ENCODE assay signal across 8 cellular contexts in genomic region chr11:129331871-129332274, GRCh38. TPM values are rescaled to one million over a fixed set of nuclear protein-coding genes. Genes with fewer than 3 reads are reported as not detected.
DNase-seq lines count a peak whose midpoint lies in the region; ATAC-seq and TF ChIP-seq lines count a peak whose summit lies in the region.

No MANE protein-coding gene starts in this region.

- H3K9me3 ChIP-seq in lung (ENCODE audit: control insufficient read depth in 2 of 2, insufficient read depth in 1 of 2, low read length in 1 of 2), result no peaks in the 10 kb centered on the region

- H3K4me3 ChIP-seq in AG10803 (ENCODE audit: low read length), result no peak overlapping the region
- no peak overlapping the region for H3K4me3 ChIP-seq in lung

- peak; percentile 82 for ATAC-seq in GM19043 (IDR thresholded peaks at IDR 0.05; ENCODE audit: low read depth, unreplicated experiment)
- peak; percentile 88 for ATAC-seq in HG03432 (IDR thresholded peaks at IDR 0.05; ENCODE audit: unreplicated experiment)
- peak; percentile 96 for ATAC-seq in lung (ENCODE audit: insufficient read depth, low FRiP score)

- no peak overlapping the region for H3K27ac ChIP-seq in lung (ENCODE audit: low read depth in 1 of 2, low read length in 1 of 2)

- no peaks in the 10 kb centered on the region for H3K36me3 ChIP-seq in lung (ENCODE audit: control insufficient read depth in 2 of 2, insufficient read depth in 2 of 2, low read length in 2 of 2)

- DNase-seq in AG10803 (ENCODE audit: low read depth) (peak; percentile 69), NCI-H524 treated with DMSO at 0.1 percent for 48 hours (lab: John Stamatoyannopoulos, UW) (peak; percentile 80), ecto neural progenitor cell (ENCODE audit: low spot score) (peak; percentile 87), lung (ENCODE audit: low spot score) (peak; percentile 87)
- DNase-seq in activated CD4-positive, alpha-beta T cell treated with anti-CD3 and anti-CD28 coated beads, Interleukin-2, amount 50 U/mL, for 4 hours, result peak; percentile 54 to 61
- DNase-seq in stimulated activated CD8-positive, alpha-beta memory T cell treated with anti-CD3 and anti-CD28 coated beads, Interleukin-12 subunit alpha, Interleukin-12 subunit beta, amount 100 ng/mL, for 1 hour (ENCODE audit: low read depth), result peak; percentile 37

- TF ChIP-seq CTCF in AG10803 (conservative IDR thresholded peaks at IDR 0.05; ENCODE audit: low read length) (peak; percentile 96), lung (IDR thresholded peaks at IDR 0.05; ENCODE audit: control extremely low read depth, extremely low read depth) (peak; percentile 82)

- H3K27me3 ChIP-seq in lung (ENCODE audit: control insufficient read depth, insufficient read depth), result no peaks in the 10 kb centered on the region

- WGBS in lung, 2 donors, result 1% methylated on average over 11 of the region's 11 CpGs

- H3K4me1 ChIP-seq in lung (ENCODE audit: control insufficient read depth in 2 of 2, insufficient read depth in 2 of 2, low read length in 2 of 2), result no peaks in the 10 kb centered on the region

RNA-seq across cellular contexts. Expression of gene BARX2, which starts 43.8 kb away (rescaled TPM):
- total RNA-seq in lung, result 1 to 10 TPM in 1 of 2 donors, under 1 TPM in 1; 0.74 to 1.1 TPM
- polyA plus RNA-seq in lung, result under 1 TPM; 0.39 to 0.76 TPM

Comparison
In these comparisons a context has a peak if more than half of its experiments do, and no peak if none do; other contexts are left out.
1. DNase-seq: peak in every context shown above with its lines; median percentile 87 in ecto neural progenitor cell; 87 in lung; 80 in NCI-H524 treated with DMSO at 0.1 percent for 48 hours; 69 in AG10803; 58 in activated CD4-positive, alpha-beta T cell treated with anti-CD3 and anti-CD28 coated beads, Interleukin-2, amount 50 U/mL, for 4 hours; 37 in stimulated activated CD8-positive, alpha-beta memory T cell treated with anti-CD3 and anti-CD28 coated beads, Interleukin-12 subunit alpha, Interleukin-12 subunit beta, amount 100 ng/mL, for 1 hour.